ENCODE assay signal across 15 cellular contexts in genomic region chrX:31353095-31353494, GRCh38.
DNase-seq lines count a peak whose midpoint lies in the region; ATAC-seq and TF ChIP-seq lines count a peak whose summit lies in the region.
"Had no signal": no experiment of that assay in that cellular context is flagged by ENCODE, and none has a peak within 500 bp of the region (broad histone marks: within the 10 kb centered on the region; RNA-seq: fewer than 3 reads in every experiment).

No MANE protein-coding gene starts in this region.

- intact Hi-C loops in colonic mucosa (cut with DNase I), result no loop called here

- no peak for TF ChIP-seq CTCF in fibroblast of pulmonary artery (IDR thresholded peaks at IDR 0.05; ENCODE audit: low read length, missing control alignments)
- no peak for TF ChIP-seq CTCF in colonic mucosa (IDR thresholded peaks at IDR 0.05)

- no peaks in the 10 kb centered on the region for H3K27me3 ChIP-seq in SJCRH30
- no peaks in the 10 kb centered on the region for H3K27me3 ChIP-seq in colonic mucosa
- H3K27me3 ChIP-seq: thyroid gland had no signal

- H3K27ac ChIP-seq in SJCRH30 (0 out of 2 replicates have a peak overlapping the region, but pooled peaks have one; percentile 17), colonic mucosa (no peak overlapping the region)
- H3K27ac ChIP-seq: thyroid gland had no signal

- no peak overlapping the region for H3K9ac ChIP-seq in colonic mucosa (ENCODE audit: low read depth in 2 of 2, low read length in 2 of 2)

- no peaks in the 10 kb centered on the region for H3K9me3 ChIP-seq in SJCRH30 (replicated peaks)
- H3K9me3 ChIP-seq in colonic mucosa, result no peaks in the 10 kb centered on the region
- H3K9me3 ChIP-seq: thyroid gland had no signal

- no peaks in the 10 kb centered on the region for H3K36me3 ChIP-seq in SJCRH30
- no peaks in the 10 kb centered on the region for H3K36me3 ChIP-seq in colonic mucosa
- H3K36me3 ChIP-seq: thyroid gland had no signal

- peak; percentile 79 for DNase-seq in A172 (ENCODE audit: low spot score)
- peak; percentile 61 for DNase-seq in H4 (ENCODE audit: low spot score)
- peak; percentile 30 to 60 for DNase-seq in SJCRH30
- DNase-seq in fibroblast of pulmonary artery (ENCODE audit: low read depth), result peak; percentile 49
- no peak for DNase-seq in NOMO-1 treated with DMSO at 0.1 percent for 48 hours (lab: John Stamatoyannopoulos, UW; ENCODE audit: unreplicated experiment)
- no peak for DNase-seq in colonic mucosa
- DNase-seq: activated CD4-positive, alpha-beta T cell treated with anti-CD3 and anti-CD28 coated beads, Interleukin-2, amount 10 ng/mL, durations not matched to agents 7 days and 5 days; DMS79; left colon; NCI-H1417; NCI-H82; thyroid gland had no signal

- no peak overlapping the region for H3K4me3 ChIP-seq in SJCRH30
- H3K4me3 ChIP-seq in fibroblast of pulmonary artery (replicated peaks; ENCODE audit: low read depth, low read length), result no peak overlapping the region
- no peak overlapping the region for H3K4me3 ChIP-seq in colonic mucosa
- H3K4me3 ChIP-seq: thyroid gland had no signal

- ATAC-seq in GM21367 (IDR thresholded peaks at IDR 0.05; ENCODE audit: unreplicated experiment) (no peak), HG02588 (IDR thresholded peaks at IDR 0.05; ENCODE audit: unreplicated experiment) (no peak)
- ATAC-seq: left colon; natural killer cell treated with Interleukin-12 subunit alpha and Interleukin-12 subunit beta and Interleukin-15 and Interleukin-18, amount 100 ng/mL, for 72 hours had no signal

- H3K4me1 ChIP-seq in SJCRH30 (peaks cover 3% of the 10 kb centered on the region; the same call in 1 of the 2 replicates), colonic mucosa (no peaks in the 10 kb centered on the region)
- H3K4me1 ChIP-seq: thyroid gland had no signal

Comparison
In these comparisons a context has a peak if more than half of its experiments do, and no peak if none do; other contexts are left out.
1. DNase-seq: peak in A172 (single experiment), H4 (single experiment), SJCRH30 (2 of 2) and fibroblast of pulmonary artery (single experiment); none in NOMO-1 treated with DMSO at 0.1 percent for 48 hours (single experiment) and colonic mucosa (single experiment).